ENCODE assay signal across 14 cellular contexts in the genomic region with DNA sequence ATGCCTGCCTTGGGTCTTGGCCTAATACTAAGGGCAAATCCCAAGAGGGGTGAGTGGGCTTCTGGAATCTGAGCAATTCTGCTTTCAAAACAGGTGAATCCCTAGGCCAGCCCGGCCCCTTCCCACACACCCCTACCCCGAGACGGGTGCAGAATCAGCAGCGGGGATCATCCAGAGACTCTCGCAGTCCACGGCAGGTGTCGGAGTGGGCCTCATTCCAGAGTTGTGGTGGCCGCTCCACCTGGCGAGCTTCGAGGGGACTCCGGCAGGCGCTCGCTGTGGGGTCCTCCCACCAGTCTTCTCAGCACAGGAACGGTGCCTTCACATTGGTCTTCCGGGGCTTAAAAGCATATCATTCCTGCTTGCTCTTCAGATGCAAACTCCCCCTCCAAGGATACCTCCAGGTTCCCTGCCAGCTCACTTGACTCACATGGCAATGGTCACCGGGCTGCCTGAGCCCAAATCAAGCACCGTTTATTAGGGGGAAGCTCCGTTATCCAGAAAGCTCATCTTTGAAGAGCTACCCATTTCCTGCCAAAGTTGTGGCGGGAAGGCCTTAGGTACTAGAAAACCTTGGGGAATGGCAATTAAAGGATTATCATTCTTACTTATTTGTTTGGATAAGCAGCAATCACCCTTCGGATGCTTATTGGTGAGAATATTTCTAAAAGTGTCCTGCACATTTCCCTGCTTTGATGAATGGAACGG.
DNase-seq lines count a peak whose midpoint lies in the region; ATAC-seq, FAIRE-seq and TF ChIP-seq lines count a peak whose summit lies in the region.
"Had no signal": no experiment of that assay in that cellular context is flagged by ENCODE, and none has a peak within 500 bp of the region (broad histone marks: within the 10 kb centered on the region; RNA-seq: fewer than 3 reads in every experiment).

No MANE protein-coding gene starts in this region.

- peaks cover 25% of the 10 kb centered on the region for H3K4me1 ChIP-seq in A549

- ATAC-seq in A549 = no peak; a peak in 1 of 6 replicates
- no peak for ATAC-seq in GM18873 (IDR thresholded peaks at IDR 0.05; ENCODE audit: low FRiP score, unreplicated experiment)

- 89% methylated on average over 21 of the region's 21 CpGs for WGBS in A549 (ENCODE audit: missing lambda C conversion rate)

- H3K4me1 Mint-ChIP-seq in nephron progenitor cell = peaks cover 63% of the 10 kb centered on the region

- TF ChIP-seq CTCF in A549 (IDR thresholded peaks at IDR 0.05) (no peak), dorsolateral prefrontal cortex (IDR thresholded peaks at IDR 0.05 in 54 of 56, conservative IDR thresholded peaks at IDR 0.05 in 2 of 56; ENCODE audit: low read depth in 1 of 56, partially characterized antibody in 56 of 56) (no peak), nephron progenitor cell (IDR thresholded peaks at IDR 0.05) (no peak)

- POLR2A ChIA-PET in A549 (lab: Yijun Ruan, JAX) = no interaction called here

- peak overlapping the region; percentile 64 for H3K4me2 ChIP-seq in A549

- TF ChIP-seq RAD21 in A549 (conservative IDR thresholded peaks at IDR 0.05 in 1 of 2, IDR thresholded peaks at IDR 0.05 in 1 of 2) = no peak

- intact Hi-C loops in dorsolateral prefrontal cortex (cut with DNase I) = no loop called here

- no peak for TF ChIP-seq EP300 in A549 (IDR thresholded peaks at IDR 0.05)

- H3K27ac ChIP-seq in A549 = peak overlapping the region in 1 of 2 experiments; percentile 86; a peak in 3 of 6 replicates
- peak overlapping the region in 40 of 59 donors; percentile 9 to 90 (median 68) for H3K27ac ChIP-seq in dorsolateral prefrontal cortex

- 0 out of 3 replicates have a peak, but pooled peaks cover 7% of the 10 kb centered on the region for H3K9me3 ChIP-seq in A549

- no peaks in the 10 kb centered on the region for H3K36me3 Mint-ChIP-seq in nephron progenitor cell (ENCODE audit: low read depth)

- H3K27ac Mint-ChIP-seq in nephron progenitor cell = peak overlapping the region; percentile 27
- H3K27ac Mint-ChIP-seq: CD4-positive, alpha-beta T cell had no signal

- no peak overlapping the region for H3K4me3 Mint-ChIP-seq in nephron progenitor cell
- H3K4me3 Mint-ChIP-seq: CD4-positive, alpha-beta T cell; H9 had no signal

- peaks cover 43% of the 10 kb centered on the region for H3K27me3 Mint-ChIP-seq in nephron progenitor cell (ENCODE audit: low read depth, poor library complexity)
- H3K27me3 Mint-ChIP-seq: CD4-positive, alpha-beta T cell had no signal

- no peaks in the 10 kb centered on the region for H3K27me3 ChIP-seq in dorsolateral prefrontal cortex

- CTCF ChIA-PET in A549 (lab: Yijun Ruan, JAX) = interaction anchor here (1.0 to 7.0 kb wide), 5 partner anchors 12 to 271 kb away, joined by 3 to 64 read pairs (median 3); no protein-coding TSS in a partner anchor

- TF ChIP-seq POLR2A in A549 (IDR thresholded peaks at IDR 0.05; ENCODE audit: low read length) = no peak

- no peak for FAIRE-seq in A549 (lab: Jason Lieb, UNC)
- FAIRE-seq: D721Med, HTR-8/SVneo had no signal

- H3K9me3 Mint-ChIP-seq in nephron progenitor cell = peaks cover 4% of the 10 kb centered on the region
- H3K9me3 Mint-ChIP-seq: CD4-positive, alpha-beta T cell; H9 had no signal

- H3K4me3 ChIP-seq in A549 = no peak overlapping the region
- peak overlapping the region in 5 of 59 donors; percentile 2 to 58 (median 16) for H3K4me3 ChIP-seq in dorsolateral prefrontal cortex

- no peak for DNase-seq in A549 (ENCODE audit: low read depth in 1 of 2, low spot score in 1 of 2)
- peak; percentile 78 for DNase-seq in DMS79 treated with DMSO at 0.1 percent for 48 hours (lab: John Stamatoyannopoulos, UW)
- DNase-seq in dorsolateral prefrontal cortex = peak in 3 of 10 donors; percentile 43 to 62 (median 45)
- DNase-seq in nephron progenitor cell = no peak
- no peak for DNase-seq in NCI-H2171 treated with DMSO at 0.1 percent for 48 hours (lab: John Stamatoyannopoulos, UW)
- DNase-seq in AG08396 (ENCODE audit: low spot score) = no peak
- no peak for DNase-seq in stimulated activated CD4-positive, alpha-beta T cell treated with anti-CD3 and anti-CD28 coated beads, Interleukin-4, amount 100 ng/mL, for 4 hours
- DNase-seq: CD4-positive, alpha-beta T cell; H9; NCI-H2107; SHP77 had no signal

TF ChIP-seq in A549, 52 proteins besides CTCF, POLR2A, EP300 and RAD21:
- TF ChIP-seq SREBF2 (IDR thresholded peaks at IDR 0.05) (no peak), KDM1A (IDR thresholded peaks at IDR 0.05; ENCODE audit: low read depth) (no peak), HOXB5 (CRISPR knock-in tag; IDR thresholded peaks at IDR 0.05) (no peak), PHF8 (IDR thresholded peaks at IDR 0.05; ENCODE audit: borderline replicate concordance, low read depth) (no peak)
- TF ChIP-seq, protein P1, sequence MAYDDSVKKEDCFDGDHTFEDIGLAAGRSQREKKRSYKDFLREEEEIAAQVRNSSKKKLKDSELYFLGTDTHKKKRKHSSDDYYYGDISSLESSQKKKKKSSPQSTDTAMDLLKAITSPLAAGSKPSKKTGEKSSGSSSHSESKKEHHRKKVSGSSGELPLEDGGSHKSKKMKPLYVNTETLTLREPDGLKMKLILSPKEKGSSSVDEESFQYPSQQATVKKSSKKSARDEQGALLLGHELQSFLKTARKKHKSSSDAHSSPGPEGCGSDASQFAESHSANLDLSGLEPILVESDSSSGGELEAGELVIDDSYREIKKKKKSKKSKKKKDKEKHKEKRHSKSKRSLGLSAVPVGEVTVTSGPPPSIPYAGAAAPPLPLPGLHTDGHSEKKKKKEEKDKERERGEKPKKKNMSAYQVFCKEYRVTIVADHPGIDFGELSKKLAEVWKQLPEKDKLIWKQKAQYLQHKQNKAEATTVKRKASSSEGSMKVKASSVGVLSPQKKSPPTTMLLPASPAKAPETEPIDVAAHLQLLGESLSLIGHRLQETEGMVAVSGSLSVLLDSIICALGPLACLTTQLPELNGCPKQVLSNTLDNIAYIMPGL (CRISPR knock-in tag; IDR thresholded peaks at IDR 0.05; ENCODE audit: borderline replicate concordance) = no peak
- TF ChIP-seq, protein P2, sequence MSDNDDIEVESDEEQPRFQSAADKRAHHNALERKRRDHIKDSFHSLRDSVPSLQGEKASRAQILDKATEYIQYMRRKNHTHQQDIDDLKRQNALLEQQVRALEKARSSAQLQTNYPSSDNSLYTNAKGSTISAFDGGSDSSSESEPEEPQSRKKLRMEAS (IDR thresholded peaks at IDR 0.05) = no peak
